In genomic region chr3:198079771-198080520, GRCh38 we compare ENCODE assay signal across 8 cellular contexts.
A peak's percentile ranks its signal among the peaks of the same experiment; 100 is the strongest.
DNase-seq lines count a peak whose midpoint lies in the region; ATAC-seq, FAIRE-seq and TF ChIP-seq lines count a peak whose summit lies in the region.

No MANE protein-coding gene starts in this region.

- intact Hi-C loops in left colon (cut with DNase I, micrococcal nuclease), result no loop called here

- no peak overlapping the region for H3K4me3 ChIP-seq in DND-41 (ENCODE audit: low read depth in 1 of 2, low read length in 2 of 2)
- peak overlapping the region; percentile 59 for H3K4me3 ChIP-seq in SU-DHL-6 (ENCODE audit: insufficient read depth, low read length, poor library complexity, severe bottlenecking)
- H3K4me3 ChIP-seq in bronchial epithelial cell (ENCODE audit: low read depth, low read length), result peak overlapping the region; percentile 32

- no peak overlapping the region for H3K4me2 ChIP-seq in DND-41 (ENCODE audit: insufficient read depth, low read length)
- peak overlapping the region; percentile 71 for H3K4me2 ChIP-seq in SU-DHL-6 (ENCODE audit: low read depth, low read length, poor library complexity, severe bottlenecking)

- H3K9me2 ChIP-seq in SU-DHL-6 (replicated peaks; ENCODE audit: insufficient read depth, low read length), result no peaks in the 10 kb centered on the region

- peaks cover 16% of the 10 kb centered on the region for H3K27me3 ChIP-seq in DND-41 (ENCODE audit: insufficient read depth, low read length, poor library complexity)
- H3K27me3 ChIP-seq in SU-DHL-6 (ENCODE audit: low read length), result 0 out of 2 replicates have a peak, but pooled peaks cover 3% of the 10 kb centered on the region
- peaks cover 26% of the 10 kb centered on the region for H3K27me3 ChIP-seq in bronchial epithelial cell (ENCODE audit: control insufficient read depth, insufficient read depth, low read length)

- no peaks in the 10 kb centered on the region for H3F3A ChIP-seq in SU-DHL-6 (ENCODE audit: insufficient read depth)

- peak; percentile 52 for ATAC-seq in DND-41 (ENCODE audit: insufficient read depth, low read depth)
- ATAC-seq in HG02759 (IDR thresholded peaks at IDR 0.05; ENCODE audit: unreplicated experiment), result peak; percentile 30
- peak; percentile 16 for ATAC-seq in left colon

- TF ChIP-seq CTCF in DND-41 (IDR thresholded peaks at IDR 0.05; ENCODE audit: borderline replicate concordance, extremely low read depth, low read length, poor library complexity, severe bottlenecking) (no peak), SU-DHL-6 (IDR thresholded peaks at IDR 0.05; ENCODE audit: insufficient read depth, low read length, poor library complexity, severe bottlenecking) (peak; percentile 30), bronchial epithelial cell (IDR thresholded peaks at IDR 0.05; ENCODE audit: insufficient read depth, low read length, severe bottlenecking) (peak; percentile 18), D721Med (IDR thresholded peaks at IDR 0.05; ENCODE audit: insufficient read depth, missing control alignments) (no peak)

- no peak overlapping the region for H3K27ac ChIP-seq in DND-41 (ENCODE audit: low read length)
- H3K27ac ChIP-seq in SU-DHL-6 (ENCODE audit: low read depth, low read length), result no peak overlapping the region

- H2AFZ ChIP-seq in DND-41 (ENCODE audit: low read depth, low read length) (no peak overlapping the region), SU-DHL-6 (ENCODE audit: low read depth, low read length, severe bottlenecking) (peak overlapping the region; percentile 98)

- no peak overlapping the region for H3K9ac ChIP-seq in DND-41 (ENCODE audit: low read depth, low read length)
- peak overlapping the region; percentile 62 for H3K9ac ChIP-seq in SU-DHL-6 (ENCODE audit: low read length)

- H3K79me2 ChIP-seq in DND-41 (ENCODE audit: insufficient read depth, low read length) (no peaks in the 10 kb centered on the region), SU-DHL-6 (ENCODE audit: insufficient read depth, low read length) (no peaks in the 10 kb centered on the region)

- H4K20me1 ChIP-seq in DND-41 (ENCODE audit: insufficient read depth, low read length), result no peaks in the 10 kb centered on the region
- H4K20me1 ChIP-seq in SU-DHL-6 (ENCODE audit: low read depth, low read length), result no peaks in the 10 kb centered on the region

- H3K9me3 ChIP-seq in DND-41 (ENCODE audit: insufficient read depth, low read length, severe bottlenecking), result peaks cover 6% of the 10 kb centered on the region
- no peaks in the 10 kb centered on the region for H3K9me3 ChIP-seq in SU-DHL-6 (ENCODE audit: insufficient read depth, low read length)

- no peaks in the 10 kb centered on the region for H3K4me1 ChIP-seq in DND-41 (ENCODE audit: insufficient read depth, low read length)

- FAIRE-seq in bronchial epithelial cell (lab: Jason Lieb, UNC) (no peak), D721Med (lab: Jason Lieb, UNC) (no peak)

- H3K36me3 ChIP-seq in DND-41 (ENCODE audit: insufficient read depth, low read length) (no peaks in the 10 kb centered on the region), SU-DHL-6 (ENCODE audit: low read length) (no peaks in the 10 kb centered on the region), bronchial epithelial cell (ENCODE audit: control insufficient read depth, insufficient read depth, low read length) (no peaks in the 10 kb centered on the region)

- DNase-seq in DND-41 (no peak), bronchial epithelial cell (ENCODE audit: low read depth) (peak; percentile 80), left colon (no peak), D721Med (ENCODE audit: insufficient read length, low spot score) (no peak)
- DNase-seq in stimulated activated CD4-positive, alpha-beta T cell treated with anti-CD3 and anti-CD28 coated beads, TNF-alpha, amount 100 ng/mL, for 24 hours (ENCODE audit: low read depth in 3 of 3), result peak; percentile 9 to 47 (median 23)
- no peak for DNase-seq in NK-92 treated with Interleukin-12 subunit alpha and Interleukin-12 subunit beta, amount 100 ng/mL, for 24 hours (lab: John Stamatoyannopoulos, UW)

Comparison
In these comparisons a context has a peak if more than half of its experiments do, and no peak if none do; other contexts are left out.
1. DNase-seq: peak in bronchial epithelial cell (single experiment) and stimulated activated CD4-positive, alpha-beta T cell treated with anti-CD3 and anti-CD28 coated beads, TNF-alpha, amount 100 ng/mL, for 24 hours (3 of 3); none in DND-41 (single experiment), left colon (0 of 2), NK-92 treated with Interleukin-12 subunit alpha and Interleukin-12 subunit beta, amount 100 ng/mL, for 24 hours (single experiment) and D721Med (single experiment).
2. H3K4me3 ChIP-seq: peak in SU-DHL-6 (single experiment) and bronchial epithelial cell (single experiment); none in DND-41 (0 of 2).
3. CTCF ChIP-seq: peak in SU-DHL-6 (single experiment) and bronchial epithelial cell (single experiment); none in DND-41 (single experiment) and D721Med (single experiment).
4. Peak in every context shown above with its lines, with median percentiles within 50 percentile points of each other: ATAC-seq.